Comparison of ENCODE assay signal across 12 cellular contexts in genomic region chr6:15359335-15359862, GRCh38.
DNase-seq lines count a peak whose midpoint lies in the region; ATAC-seq and TF ChIP-seq lines count a peak whose summit lies in the region.
"Had no signal": no experiment of that assay in that cellular context is flagged by ENCODE, and none has a peak within 500 bp of the region (broad histone marks: within the 10 kb centered on the region; RNA-seq: fewer than 3 reads in every experiment).

No MANE protein-coding gene starts in this region.

- peaks cover 26% of the 10 kb centered on the region for H3K4me1 ChIP-seq in CD8-positive, alpha-beta T cell (ENCODE audit: insufficient read depth, low read length)
- no peaks in the 10 kb centered on the region for H3K4me1 ChIP-seq in SJCRH30

- H3K27ac ChIP-seq in CD8-positive, alpha-beta T cell (ENCODE audit: low read depth, low read length) = no peak overlapping the region
- no peak overlapping the region for H3K27ac ChIP-seq in SJCRH30

- peaks cover 44% of the 10 kb centered on the region for H3K4me1 Mint-ChIP-seq in CD8-positive, alpha-beta T cell (ENCODE audit: low read depth)

- H3K4me3 Mint-ChIP-seq in CD8-positive, alpha-beta T cell = no peak overlapping the region
- H3K4me3 Mint-ChIP-seq: activated naive CD4-positive, alpha-beta T cell treated with anti-CD3 and anti-CD28 coated beads for 36 hours; T-helper 1 cell treated with Interleukin-12 subunit alpha and Interleukin-12 subunit beta and Interleukin-4 antibody, amounts not matched to agents 30 μg/mL and 1 μg/mL, for 36 hours had no signal

- H3K4me3 ChIP-seq in CD8-positive, alpha-beta T cell (ENCODE audit: low read depth, low read length) = no peak overlapping the region
- H3K4me3 ChIP-seq in SJCRH30 = no peak overlapping the region

- TF ChIP-seq CTCF in CD8-positive, alpha-beta T cell (IDR thresholded peaks at IDR 0.05) = no peak

- POLR2A ChIA-PET in CD8-positive, alpha-beta T cell (lab: Charles Lee) = interaction anchor here (1.0 to 1.1 kb wide), 2 partner anchors 10 to 13 kb away, joined by 4 read pairs; no protein-coding TSS in a partner anchor

- CTCF ChIA-PET in CD8-positive, alpha-beta T cell (lab: Charles Lee) = interaction anchor here (1.4 kb wide), 1 partner anchor 110 kb away, joined by 3 read pairs; no protein-coding TSS in a partner anchor

- no peak for ATAC-seq in CD8-positive, alpha-beta T cell
- peak; percentile 68 for ATAC-seq in GM19455 (IDR thresholded peaks at IDR 0.05; ENCODE audit: unreplicated experiment)
- ATAC-seq in HG03039 (IDR thresholded peaks at IDR 0.05; ENCODE audit: unreplicated experiment) = peak; percentile 57

- H3K9me3 ChIP-seq in CD8-positive, alpha-beta T cell (ENCODE audit: low read length) = no peaks in the 10 kb centered on the region
- H3K9me3 ChIP-seq in SJCRH30 (replicated peaks) = no peaks in the 10 kb centered on the region

- no peaks in the 10 kb centered on the region for H3K9me3 Mint-ChIP-seq in CD8-positive, alpha-beta T cell
- H3K9me3 Mint-ChIP-seq: activated naive CD4-positive, alpha-beta T cell treated with anti-CD3 and anti-CD28 coated beads for 36 hours; T-helper 1 cell treated with Interleukin-12 subunit alpha and Interleukin-12 subunit beta and Interleukin-4 antibody, amounts not matched to agents 30 μg/mL and 1 μg/mL, for 36 hours had no signal

- peaks cover 3% of the 10 kb centered on the region for H3K36me3 Mint-ChIP-seq in CD8-positive, alpha-beta T cell

- intact Hi-C loops in CD8-positive, alpha-beta T cell (cut with DNase I, micrococcal nuclease) = no loop called here

- no peaks in the 10 kb centered on the region for H3K36me3 ChIP-seq in CD8-positive, alpha-beta T cell (ENCODE audit: insufficient read depth, low read length)
- no peaks in the 10 kb centered on the region for H3K36me3 ChIP-seq in SJCRH30

- H3K27me3 Mint-ChIP-seq in CD8-positive, alpha-beta T cell (ENCODE audit: low read depth) = no peaks in the 10 kb centered on the region

- H3K27me3 ChIP-seq in CD8-positive, alpha-beta T cell (ENCODE audit: insufficient read depth, low read length) = no peaks in the 10 kb centered on the region
- H3K27me3 ChIP-seq in SJCRH30 = no peaks in the 10 kb centered on the region

- no peak for DNase-seq in CD8-positive, alpha-beta T cell
- DNase-seq in germinal center (ENCODE audit: low spot score) (peak; percentile 14), NCI-H446 treated with DMSO at 0.1 percent for 48 hours (lab: John Stamatoyannopoulos, UW) (no peak), NCI-H345 treated with DMSO at 0.1 percent for 48 hours (lab: John Stamatoyannopoulos, UW; ENCODE audit: unreplicated experiment) (no peak), SJCRH30 (no peak), NOMO-1 (lab: John Stamatoyannopoulos, UW; ENCODE audit: unreplicated experiment in 2 of 2) (no peak)
- DNase-seq: activated naive CD4-positive, alpha-beta T cell treated with anti-CD3 and anti-CD28 coated beads for 36 hours; NCI-H1105 treated with DMSO at 0.1 percent for 48 hours; stimulated activated CD4-positive, alpha-beta T cell treated with anti-CD3 and anti-CD28 coated beads, Interleukin-4, amount 100 ng/mL, for 1 hour had no signal

- peak overlapping the region; percentile 11 for H3K27ac Mint-ChIP-seq in CD8-positive, alpha-beta T cell
- H3K27ac Mint-ChIP-seq: activated naive CD4-positive, alpha-beta T cell treated with anti-CD3 and anti-CD28 coated beads for 36 hours; T-helper 1 cell treated with Interleukin-12 subunit alpha and Interleukin-12 subunit beta and Interleukin-4 antibody, amounts not matched to agents 30 μg/mL and 1 μg/mL, for 36 hours had no signal
